In genomic region chr3:191360620-191361019, GRCh38 we compare ENCODE assay signal across 18 cellular contexts. TPM values are rescaled to one million over a fixed set of nuclear protein-coding genes. Genes with fewer than 3 reads are reported as not detected.
"Had no signal": no experiment of that assay in that cellular context is flagged by ENCODE, and none has a peak within 500 bp of the region (broad histone marks: within the 10 kb centered on the region; RNA-seq: fewer than 3 reads in every experiment).

No MANE protein-coding gene starts in this region.

- H3K27ac Mint-ChIP-seq: activated CD4-positive, alpha-beta T cell treated with anti-CD3 and anti-CD28 coated beads, Interleukin-2, amount 10 ng/mL, durations not matched to agents 24 days and 14 days; activated naive CD8-positive, alpha-beta T cell treated with anti-CD3 and anti-CD28 coated beads, Interleukin-2, amount 10 ng/mL, durations not matched to agents 7 days and 5 days; activated T-helper 1 cell treated with anti-CD3 and anti-CD28 coated beads, Interleukin-12 subunit alpha, Interleukin-12 subunit beta, Interleukin-2, Interleukin-4 antibody, amounts not matched to agents 30 ng/mL and 10 ng/mL and 1 ng/mL, durations not matched to agents 14 hours and 24 hours and 36 hours; naive thymus-derived CD8-positive, alpha-beta T cell; T-helper 2 cell treated with Interferon-gamma antibody and Interleukin-4, amounts not matched to agents 5 μg/mL and 100 μg/mL, for 36 hours had no signal

- ATAC-seq: left lobe of liver; naive thymus-derived CD8-positive, alpha-beta T cell had no signal

- H3K9me3 Mint-ChIP-seq: activated CD4-positive, alpha-beta T cell treated with anti-CD3 and anti-CD28 coated beads, Interleukin-2, amount 10 ng/mL, durations not matched to agents 24 days and 14 days; activated naive CD8-positive, alpha-beta T cell treated with anti-CD3 and anti-CD28 coated beads, Interleukin-2, amount 10 ng/mL, durations not matched to agents 7 days and 5 days; activated T-helper 1 cell treated with anti-CD3 and anti-CD28 coated beads, Interleukin-12 subunit alpha, Interleukin-12 subunit beta, Interleukin-2, Interleukin-4 antibody, amounts not matched to agents 30 ng/mL and 10 ng/mL and 1 ng/mL, durations not matched to agents 14 hours and 24 hours and 36 hours; T-helper 2 cell treated with Interferon-gamma antibody and Interleukin-4, amounts not matched to agents 5 μg/mL and 100 μg/mL, for 36 hours had no signal

- H3K27me3 ChIP-seq: neutrophil, tibial nerve, vagina had no signal

- H3K36me3 Mint-ChIP-seq: activated naive CD8-positive, alpha-beta T cell treated with anti-CD3 and anti-CD28 coated beads, Interleukin-2, amount 10 ng/mL, durations not matched to agents 7 days and 5 days; naive thymus-derived CD8-positive, alpha-beta T cell had no signal

- DNase-seq: activated CD4-positive, alpha-beta T cell treated with anti-CD3 and anti-CD28 coated beads, Interleukin-2, amount 10 ng/mL, durations not matched to agents 24 days and 14 days; activated CD4-positive, CD25-positive, alpha-beta regulatory T cell; activated CD8-positive, alpha-beta memory T cell treated with anti-CD3 and anti-CD28 coated beads, Interleukin-2, amount 50 U/mL, for 48 hours; activated naive CD8-positive, alpha-beta T cell treated with anti-CD3 and anti-CD28 coated beads, Interleukin-2, amount 10 ng/mL, durations not matched to agents 7 days and 5 days; anterior cingulate cortex; erythroblast; islet precursor cell; naive thymus-derived CD8-positive, alpha-beta T cell; stimulated activated CD4-positive, alpha-beta T cell treated with anti-CD3 and anti-CD28 coated beads, Interleukin-2, amount 100 ng/mL, for 48 hours; stimulated activated naive CD4-positive, alpha-beta T cell treated with Interleukin-2 at 50 U/mL for 16 hours; substantia nigra had no signal

- H3K27ac ChIP-seq: neutrophil, tibial nerve, vagina had no signal

- H3K27me3 Mint-ChIP-seq: activated CD4-positive, alpha-beta T cell treated with anti-CD3 and anti-CD28 coated beads, Interleukin-2, amount 10 ng/mL, durations not matched to agents 24 days and 14 days; activated naive CD8-positive, alpha-beta T cell treated with anti-CD3 and anti-CD28 coated beads, Interleukin-2, amount 10 ng/mL, durations not matched to agents 7 days and 5 days had no signal

- H3K36me3 ChIP-seq: neutrophil had no signal

- H3K9me3 ChIP-seq: neutrophil, tibial nerve, vagina had no signal

- H3K4me3 ChIP-seq: tibial nerve, vagina had no signal

- H3K4me1 Mint-ChIP-seq: naive thymus-derived CD8-positive, alpha-beta T cell had no signal

- H3K4me3 Mint-ChIP-seq: activated CD4-positive, alpha-beta T cell treated with anti-CD3 and anti-CD28 coated beads, Interleukin-2, amount 10 ng/mL, durations not matched to agents 24 days and 14 days; activated naive CD8-positive, alpha-beta T cell treated with anti-CD3 and anti-CD28 coated beads, Interleukin-2, amount 10 ng/mL, durations not matched to agents 7 days and 5 days; activated T-helper 1 cell treated with anti-CD3 and anti-CD28 coated beads, Interleukin-12 subunit alpha, Interleukin-12 subunit beta, Interleukin-2, Interleukin-4 antibody, amounts not matched to agents 30 ng/mL and 10 ng/mL and 1 ng/mL, durations not matched to agents 14 hours and 24 hours and 36 hours; naive thymus-derived CD8-positive, alpha-beta T cell; T-helper 2 cell treated with Interferon-gamma antibody and Interleukin-4, amounts not matched to agents 5 μg/mL and 100 μg/mL, for 36 hours had no signal

RNA-seq across cellular contexts. Expression of gene UTS2B, which starts 30.3 kb away (rescaled TPM):
- total RNA-seq: activated CD4-positive, alpha-beta T cell treated with anti-CD3 and anti-CD28 coated beads, Interleukin-2, amount 10 ng/mL, durations not matched to agents 24 days and 14 days; activated naive CD8-positive, alpha-beta T cell treated with anti-CD3 and anti-CD28 coated beads, Interleukin-2, amount 10 ng/mL, durations not matched to agents 7 days and 5 days; activated T-helper 1 cell treated with anti-CD3 and anti-CD28 coated beads, Interleukin-12 subunit alpha, Interleukin-12 subunit beta, Interleukin-2, Interleukin-4 antibody, amounts not matched to agents 30 ng/mL and 10 ng/mL and 1 ng/mL, durations not matched to agents 14 hours and 24 hours and 36 hours; dermis microvascular lymphatic vessel endothelial cell; naive thymus-derived CD8-positive, alpha-beta T cell had no signal
- polyA plus RNA-seq: naive thymus-derived CD8-positive, alpha-beta T cell had no signal
